In genomic region chr6:35093118-35093445, GRCh38 we compare ENCODE assay signal across 1 cellular context.
TF ChIP-seq lines count a peak whose summit lies in the region.

No MANE protein-coding gene starts in this region.

TF ChIP-seq in HepG2, 621 proteins besides CTCF, POLR2A, EP300 and RAD21:
- TF ChIP-seq ZSCAN21 (CRISPR knock-in tag; IDR thresholded peaks at IDR 0.05; ENCODE audit: borderline replicate concordance): no peak
- no peak for TF ChIP-seq ZZZ3 (CRISPR knock-in tag; IDR thresholded peaks at IDR 0.05; ENCODE audit: borderline replicate concordance)
- TF ChIP-seq ZNF607 (CRISPR knock-in tag; IDR thresholded peaks at IDR 0.05; ENCODE audit: borderline replicate concordance): no peak
- no peak for TF ChIP-seq FOXO4 (CRISPR knock-in tag; conservative IDR thresholded peaks at IDR 0.05)
- no peak for TF ChIP-seq NBN (conservative IDR thresholded peaks at IDR 0.05)
- no peak for TF ChIP-seq NPAS2 (CRISPR knock-in tag; IDR thresholded peaks at IDR 0.05; ENCODE audit: borderline replicate concordance)
- no peak for TF ChIP-seq HNRNPUL1 (IDR thresholded peaks at IDR 0.05; ENCODE audit: low read depth, low read length)
- TF ChIP-seq ZNF558 (CRISPR knock-in tag; IDR thresholded peaks at IDR 0.05; ENCODE audit: borderline replicate concordance): no peak
- TF ChIP-seq ZNF251 (CRISPR knock-in tag; IDR thresholded peaks at IDR 0.05): no peak
- TF ChIP-seq CEBPZ (IDR thresholded peaks at IDR 0.05; ENCODE audit: low read length): no peak
- no peak for TF ChIP-seq NFE2L2 (IDR thresholded peaks at IDR 0.05; ENCODE audit: low read length)
TF ChIP-seq in HepG2: peak in this region for 0.
